In genomic region chr9:128276008-128276573, GRCh38 we compare ENCODE assay signal across 8 cellular contexts. TPM values are rescaled to one million over a fixed set of nuclear protein-coding genes. Genes with fewer than 3 reads are reported as not detected.
DNase-seq lines count a peak whose midpoint lies in the region; ATAC-seq and TF ChIP-seq lines count a peak whose summit lies in the region.

Gene SWI5 (plus strand): TSS chr9:128276276.

- peaks cover 39% of the 10 kb centered on the region for H3K4me1 Mint-ChIP-seq in endothelial cell (ENCODE audit: unreplicated experiment)

- H3K79me2 ChIP-seq in OCI-LY3 (ENCODE audit: low read length): peaks cover 13% of the 10 kb centered on the region

- peak within 1 kb of the TSS; percentile 93 for H3K9ac ChIP-seq in OCI-LY3 (ENCODE audit: low read length)

- no peaks in the 10 kb centered on the region for H3K9me3 Mint-ChIP-seq in endothelial cell (ENCODE audit: unreplicated experiment)

- H3K4me3 ChIP-seq in OCI-LY3 (ENCODE audit: low read length): peak within 1 kb of the TSS; percentile 98

- TF ChIP-seq CTCF in OCI-LY3 (IDR thresholded peaks at IDR 0.05; ENCODE audit: low read depth, low read length) (no peak), endothelial cell (IDR thresholded peaks at IDR 0.05; ENCODE audit: unreplicated experiment) (no peak)

- H3K4me3 Mint-ChIP-seq in endothelial cell (ENCODE audit: unreplicated experiment): peak within 1 kb of the TSS; percentile 98

- H3K4me1 ChIP-seq in OCI-LY3 (ENCODE audit: low read length): peaks cover 11% of the 10 kb centered on the region

- peak within 1 kb of the TSS; percentile 89 for H3K27ac Mint-ChIP-seq in endothelial cell (ENCODE audit: unreplicated experiment)

- H3K9me3 ChIP-seq in OCI-LY3 (ENCODE audit: insufficient read depth, low read length): no peaks in the 10 kb centered on the region

- no peaks in the 10 kb centered on the region for H3K36me3 ChIP-seq in OCI-LY3 (replicated peaks; ENCODE audit: low read depth, low read length)

- no peaks in the 10 kb centered on the region for H4K20me1 ChIP-seq in OCI-LY3 (ENCODE audit: insufficient read depth, low read length)

- H3K36me3 Mint-ChIP-seq in endothelial cell (ENCODE audit: low read depth, unreplicated experiment): peaks cover 20% of the 10 kb centered on the region

- peaks cover 14% of the 10 kb centered on the region for H3K27me3 Mint-ChIP-seq in endothelial cell (ENCODE audit: unreplicated experiment)

- H2AFZ ChIP-seq in OCI-LY3 (ENCODE audit: low read depth, low read length): 0 out of 2 replicates have a peak within 1 kb of the TSS, but pooled peaks have one; percentile 50

- no peaks in the 10 kb centered on the region for H3K27me3 ChIP-seq in OCI-LY3 (ENCODE audit: low read depth, low read length)

- DNase-seq in DMS 273 treated with DMSO at 0.1 percent for 48 hours (lab: John Stamatoyannopoulos, UW) (peak; percentile 95), HuH-7.5 (ENCODE audit: low spot score) (peak; percentile 93), endothelial cell (ENCODE audit: low spot score) (peak; percentile 100), midbrain (lab: John Stamatoyannopoulos, UW) (peak; percentile 99)
- DNase-seq in activated CD8-positive, alpha-beta memory T cell treated with anti-CD3 and anti-CD28 coated beads, Interleukin-2, amount 50 U/mL, for 48 hours: peak; percentile 100
- DNase-seq in stimulated activated CD8-positive, alpha-beta memory T cell treated with anti-CD3 and anti-CD28 coated beads, Interleukin-15, amount 100 ng/mL, for 48 hours (ENCODE audit: low read depth in 2 of 2): peak; percentile 99

- ATAC-seq in GM21528 (IDR thresholded peaks at IDR 0.05; ENCODE audit: low FRiP score, unreplicated experiment): peak; percentile 95

- peak within 1 kb of the TSS; percentile 29; the same call in 1 of the 2 replicates for H3K27ac ChIP-seq in OCI-LY3 (ENCODE audit: low read length)

- H3K4me2 ChIP-seq in OCI-LY3 (ENCODE audit: low read length): peak within 1 kb of the TSS; percentile 99

RNA-seq across cellular contexts. Expression of gene SWI5, which starts in this region (rescaled TPM):
- 26.8 TPM for total RNA-seq in endothelial cell (ENCODE audit: unreplicated experiment)

Comparison
In these comparisons a context has a peak if more than half of its experiments do, and no peak if none do; other contexts are left out.
1. Peak in every context shown above with its lines: DNase-seq, ATAC-seq, H3K4me3 ChIP-seq and H3K27ac ChIP-seq.